ENCODE assay signal across 24 cellular contexts in genomic region chr6:68240731-68241130, GRCh38.
"Had no signal": no experiment of that assay in that cellular context is flagged by ENCODE, and none has a peak within 500 bp of the region (broad histone marks: within the 10 kb centered on the region; RNA-seq: fewer than 3 reads in every experiment).

No MANE protein-coding gene starts in this region.

- H3K36me3 ChIP-seq: adrenal gland, SJSA1 had no signal

- H3K9me3 ChIP-seq: adrenal gland, body of pancreas, SJSA1 had no signal

- H3K4me1 ChIP-seq: adrenal gland, body of pancreas, SJSA1 had no signal

- H3K27me3 ChIP-seq: adrenal gland, body of pancreas, SJSA1 had no signal

- ATAC-seq: activated CD4-positive, CD25-positive, alpha-beta regulatory T cell treated with anti-CD3 and anti-CD28 coated beads, Interleukin-2, amount 50 U/mL, for 24 hours; activated CD8-positive, alpha-beta T cell treated with anti-CD3 and anti-CD28 coated beads for 36 hours; activated T-cell treated with anti-CD3 and anti-CD28 coated beads, Interleukin-2, amount 50 U/mL, for 72 hours; body of pancreas; PC-3; T-helper 17 cell had no signal

- H3K4me3 ChIP-seq: adrenal gland, body of pancreas, SJSA1 had no signal

- DNase-seq: activated CD4-positive, alpha-beta T cell treated with anti-CD3 and anti-CD28 coated beads for 4 hours; activated CD8-positive, alpha-beta memory T cell treated with anti-CD3 and anti-CD28 coated beads, Interleukin-2, amount 50 U/mL, for 4 hours; activated CD8-positive, alpha-beta T cell treated with anti-CD3 and anti-CD28 coated beads for 36 hours; activated gamma-delta T cell treated with Interleukin-2 at 50 U/mL for 16 hours; activated naive CD4-positive, alpha-beta T cell treated with anti-CD3 and anti-CD28 coated beads, Interleukin-2, amount 10 ng/mL, durations not matched to agents 7 days and 5 days; activated naive CD8-positive, alpha-beta T cell treated with anti-CD3 and anti-CD28 coated beads for 36 hours; activated T-cell treated with anti-CD3 and anti-CD28 coated beads, Interleukin-2, amount 50 U/mL, for 72 hours; adrenal gland; aorta; body of pancreas; central memory CD4-positive, alpha-beta T cell; Karpas-422; NCI-H1048; NCI-H146; NCI-H187 treated with DMSO at 0.1 percent for 48 hours; NCI-H2081 treated with DMSO at 0.1 percent for 48 hours; NCI-H446; NCI-H524; PC-3; SHP77; T-helper 17 cell; T-helper 9 cell had no signal

- H3K27ac ChIP-seq: adrenal gland, body of pancreas, SJSA1 had no signal
